Comparison of ENCODE assay signal across 10 cellular contexts in genomic region chr3:44903751-44904150, GRCh38. TPM values are rescaled to one million over a fixed set of nuclear protein-coding genes. Genes with fewer than 3 reads are reported as not detected.
"Had no signal": no experiment of that assay in that cellular context is flagged by ENCODE, and none has a peak within 500 bp of the region (broad histone marks: within the 10 kb centered on the region; RNA-seq: fewer than 3 reads in every experiment).

No MANE protein-coding gene starts in this region.

- H3K27ac ChIP-seq: GM23248, HL-60 had no signal

- H2AFZ ChIP-seq: GM23248 had no signal

- H3K36me3 ChIP-seq: HAP-1 had no signal

- H3K4me3 ChIP-seq: GM23248, HAP-1 had no signal

- ATAC-seq: HCT116, HepG2 had no signal

- H3K4me1 ChIP-seq: HAP-1 had no signal

- H3K9me3 ChIP-seq: HAP-1 had no signal

- H3K9ac ChIP-seq: GM23248 had no signal

- DNase-seq: GM23248, GOT3, H7, HFFc6 had no signal

RNA-seq across cellular contexts. Expression of gene TGM4, which starts 29.3 kb away (rescaled TPM):
- total RNA-seq: GM23248, H4, H7, HFFc6, HT1080 had no signal
- polyA plus RNA-seq: GM23248 had no signal
